In the genomic region with DNA sequence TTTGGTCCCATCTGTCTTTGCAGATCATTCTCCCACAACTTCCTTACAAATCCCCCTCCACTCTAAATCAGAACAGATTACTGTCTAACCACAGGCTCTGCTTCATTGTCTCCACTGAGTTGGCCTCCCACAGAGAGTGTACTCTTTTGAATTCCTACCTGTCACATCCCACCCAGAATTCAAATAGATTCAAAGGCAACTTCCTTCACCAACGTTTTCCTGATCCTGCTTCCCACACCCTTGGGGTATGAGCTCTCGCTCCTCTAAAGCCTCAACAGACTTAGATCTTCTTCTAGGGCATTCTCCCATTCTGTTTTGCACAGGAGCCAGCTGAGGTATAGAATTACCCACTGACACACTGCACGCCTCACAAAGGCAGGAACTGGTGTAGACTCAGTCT, we compare ENCODE assay signal across 21 cellular contexts.
DNase-seq lines count a peak whose midpoint lies in the region; ATAC-seq, FAIRE-seq and TF ChIP-seq lines count a peak whose summit lies in the region.
"Had no signal": no experiment of that assay in that cellular context is flagged by ENCODE, and none has a peak within 500 bp of the region (broad histone marks: within the 10 kb centered on the region; RNA-seq: fewer than 3 reads in every experiment).

No MANE protein-coding gene starts in this region.

- BruUV-seq in Calu3 (replicated peaks; lab: Mats Ljungman, UMichigan) = no TSS peak
- BruUV-seq in HepG2 (replicated peaks; lab: Mats Ljungman, UMichigan) = no TSS peak

- H3K4me1 Mint-ChIP-seq in Calu3 (ENCODE audit: low read depth, unreplicated experiment) (no peaks in the 10 kb centered on the region), progenitor cell of endocrine pancreas (ENCODE audit: low read depth) (peaks cover 36% of the 10 kb centered on the region)

- no peak for TF ChIP-seq POLR2A in HepG2 (IDR thresholded peaks at IDR 0.05; ENCODE audit: insufficient read depth in 1 of 2, low read depth in 2 of 2, low read length in 2 of 2)

- no peak overlapping the region for H3K4me2 ChIP-seq in HepG2 (ENCODE audit: low read depth, low read length)
- H3K4me2 ChIP-seq: SK-N-SH had no signal

- no peak for TF ChIP-seq EP300 in HepG2 (IDR thresholded peaks at IDR 0.05; ENCODE audit: low read depth in 2 of 2, low read length in 2 of 2)
- no peak for TF ChIP-seq EP300 in HepG2 (CRISPR knock-in tag; IDR thresholded peaks at IDR 0.05; ENCODE audit: borderline replicate concordance)

- no peak for TF ChIP-seq CTCF in Calu3 (IDR thresholded peaks at IDR 0.05; ENCODE audit: unreplicated experiment)
- TF ChIP-seq CTCF in progenitor cell of endocrine pancreas (IDR thresholded peaks at IDR 0.05; ENCODE audit: unreplicated experiment) = no peak
- no peak for TF ChIP-seq CTCF in HepG2 (CRISPR knock-in tag; IDR thresholded peaks at IDR 0.05)

- H3K4me3 Mint-ChIP-seq in Calu3 (ENCODE audit: low read depth, unreplicated experiment) (no peak overlapping the region), progenitor cell of endocrine pancreas (ENCODE audit: low read depth) (no peak overlapping the region)
- H3K4me3 Mint-ChIP-seq: CD4-positive, alpha-beta T cell had no signal

- H3K27me3 ChIP-seq in SJSA1 (replicated peaks) = peaks cover 6% of the 10 kb centered on the region
- H3K27me3 ChIP-seq in iPS-20b (ENCODE audit: insufficient read depth, low read length) = no peaks in the 10 kb centered on the region
- H3K27me3 ChIP-seq in HepG2 (ENCODE audit: control insufficient read depth in 1 of 2, insufficient read depth in 2 of 2, low read length in 2 of 2) = no peaks in the 10 kb centered on the region

- no peak for FAIRE-seq in HepG2 (lab: Jason Lieb, UNC)
- FAIRE-seq: A204.1 had no signal

- no peaks in the 10 kb centered on the region for H3K9me3 Mint-ChIP-seq in Calu3 (ENCODE audit: low read depth, unreplicated experiment)
- H3K9me3 Mint-ChIP-seq in progenitor cell of endocrine pancreas (ENCODE audit: low read depth) = peaks cover 6% of the 10 kb centered on the region
- H3K9me3 Mint-ChIP-seq: CD4-positive, alpha-beta T cell had no signal

- DNase-seq in Calu3 = no peak
- peak in 1 of 2 experiments; percentile 10 for DNase-seq in SJSA1 (ENCODE audit: low read depth in 1 of 2, low spot score in 2 of 2)
- no peak for DNase-seq in progenitor cell of endocrine pancreas (ENCODE audit: low spot score, unreplicated experiment)
- no peak for DNase-seq in stimulated activated CD4-positive, alpha-beta T cell treated with anti-CD3 and anti-CD28 coated beads, Interleukin-4, amount 100 ng/mL, for 4 hours
- DNase-seq in left colon = no peak
- no peak for DNase-seq in HepG2 (ENCODE audit: low spot score)
- DNase-seq: Caco-2; CD4-positive, alpha-beta T cell; GF-D8; GOT3; KG1; NCI-H1105 treated with DMSO at 0.1 percent for 48 hours; NCI-H1694 treated with DMSO at 0.1 percent for 48 hours; NCI-H2107; NCI-H446; NCI-H774; Right ventricle myocardium superior; SK-N-SH had no signal

- CTCF ChIA-PET in Calu3 (lab: Charles Lee) (no interaction called here), HepG2 (lab: Yijun Ruan, JAX; ENCODE audit: low intra/inter-chr PET ratio, low total read pairs) (no interaction called here)

- H3K4me1 ChIP-seq in SJSA1 (replicated peaks) = no peaks in the 10 kb centered on the region
- H3K4me1 ChIP-seq in iPS-20b (ENCODE audit: insufficient read depth, low read length) = peaks cover 39% of the 10 kb centered on the region
- peaks cover 8% of the 10 kb centered on the region for H3K4me1 ChIP-seq in HepG2 (ENCODE audit: insufficient read depth, low read length)

- H3K36me3 Mint-ChIP-seq in Calu3 (ENCODE audit: insufficient read depth, unreplicated experiment) = peaks cover 41% of the 10 kb centered on the region
- peaks cover 9% of the 10 kb centered on the region for H3K36me3 Mint-ChIP-seq in progenitor cell of endocrine pancreas (ENCODE audit: insufficient read depth)

- H3K9ac ChIP-seq in iPS-20b (ENCODE audit: low read depth, low read length) (no peak overlapping the region), HepG2 (ENCODE audit: insufficient read depth, low read depth, low read length) (no peak overlapping the region)
- H3K9ac ChIP-seq: SK-N-SH had no signal

- H3K79me2 ChIP-seq in HepG2 (ENCODE audit: insufficient read depth, low read length) = no peaks in the 10 kb centered on the region

- ATAC-seq in left colon = no peak
- no peak for ATAC-seq in HepG2
- ATAC-seq in HG03520 (IDR thresholded peaks at IDR 0.05; ENCODE audit: unreplicated experiment) = no peak

- intact Hi-C loops in Calu3 (cut with micrococcal nuclease; ENCODE audit: unreplicated experiment) = no loop called here
- intact Hi-C loops in left colon (cut with DNase I, micrococcal nuclease) = no loop called here
- intact Hi-C loops in HepG2 (cut with micrococcal nuclease; ENCODE audit: unreplicated experiment) = no loop called here

- no peak for TF ChIP-seq RAD21 in HepG2 (CRISPR knock-in tag; IDR thresholded peaks at IDR 0.05)

- no peaks in the 10 kb centered on the region for H3K27me3 Mint-ChIP-seq in Calu3 (ENCODE audit: unreplicated experiment)
- H3K27me3 Mint-ChIP-seq in progenitor cell of endocrine pancreas = no peaks in the 10 kb centered on the region
- H3K27me3 Mint-ChIP-seq: CD4-positive, alpha-beta T cell had no signal

- H3K27ac Mint-ChIP-seq in Calu3 (ENCODE audit: unreplicated experiment) (peak overlapping the region; percentile 18), progenitor cell of endocrine pancreas (peak overlapping the region; percentile 25)
- H3K27ac Mint-ChIP-seq: CD4-positive, alpha-beta T cell had no signal

- H4K20me1 ChIP-seq in HepG2 (ENCODE audit: insufficient read depth, low read length) = no peaks in the 10 kb centered on the region

- no peak overlapping the region for H2AFZ ChIP-seq in HepG2 (ENCODE audit: low read length)

- H3K36me3 ChIP-seq in SJSA1 (no peaks in the 10 kb centered on the region), iPS-20b (ENCODE audit: insufficient read depth, low read depth, low read length) (peaks cover 28% of the 10 kb centered on the region), HepG2 (replicated peaks in 1 of 2; ENCODE audit: control insufficient read depth in 1 of 2, insufficient read depth in 2 of 2, low read length in 2 of 2) (peaks cover 20 to 71% of the 10 kb centered on the region in 2 experiments)

- H3K9me3 ChIP-seq in SJSA1 (replicated peaks) (no peaks in the 10 kb centered on the region), iPS-20b (ENCODE audit: insufficient read depth, low read depth, low read length) (no peaks in the 10 kb centered on the region; the same call in 1 of the 2 replicates), HepG2 (ENCODE audit: low read length) (no peaks in the 10 kb centered on the region)
- H3K9me3 ChIP-seq: Caco-2, SK-N-SH had no signal

- H3K27ac ChIP-seq in SJSA1 (0 out of 2 replicates have a peak overlapping the region, but pooled peaks have one; percentile 19), iPS-20b (ENCODE audit: low read length) (no peak overlapping the region), HepG2 (ENCODE audit: extremely low read length, insufficient read depth, low read length) (no peak overlapping the region)

- 97% methylated on average over 3 of the region's 3 CpGs for WGBS in HepG2 (ENCODE audit: low lambda C conversion rate)

- POLR2A ChIA-PET in HepG2 (lab: Yijun Ruan, JAX) = no interaction called here

- in situ Hi-C loops in HepG2 (cut with HindIII; ENCODE audit: extremely low pct_ligation_motif_present, low pct_unique_long_range_greater_than_20kb) = no loop called here

- no peak overlapping the region for H3K4me3 ChIP-seq in SJSA1
- 0 out of 2 replicates have a peak overlapping the region, but pooled peaks have one; percentile 5 for H3K4me3 ChIP-seq in iPS-20b (ENCODE audit: low read length)
- no peak overlapping the region for H3K4me3 ChIP-seq in HepG2 (replicated peaks in 1 of 3; ENCODE audit: insufficient read depth in 1 of 3, low read depth in 2 of 3, low read length in 3 of 3)

TF ChIP-seq in HepG2, 621 proteins besides CTCF, POLR2A, EP300 and RAD21 (continues in another document):
- TF ChIP-seq ZNF619 (CRISPR knock-in tag; IDR thresholded peaks at IDR 0.05) = no peak
- no peak for TF ChIP-seq NFYC (CRISPR knock-in tag; IDR thresholded peaks at IDR 0.05)
- no peak for TF ChIP-seq ZBTB1 (CRISPR knock-in tag; IDR thresholded peaks at IDR 0.05; ENCODE audit: borderline replicate concordance)
- TF ChIP-seq, protein P1, sequence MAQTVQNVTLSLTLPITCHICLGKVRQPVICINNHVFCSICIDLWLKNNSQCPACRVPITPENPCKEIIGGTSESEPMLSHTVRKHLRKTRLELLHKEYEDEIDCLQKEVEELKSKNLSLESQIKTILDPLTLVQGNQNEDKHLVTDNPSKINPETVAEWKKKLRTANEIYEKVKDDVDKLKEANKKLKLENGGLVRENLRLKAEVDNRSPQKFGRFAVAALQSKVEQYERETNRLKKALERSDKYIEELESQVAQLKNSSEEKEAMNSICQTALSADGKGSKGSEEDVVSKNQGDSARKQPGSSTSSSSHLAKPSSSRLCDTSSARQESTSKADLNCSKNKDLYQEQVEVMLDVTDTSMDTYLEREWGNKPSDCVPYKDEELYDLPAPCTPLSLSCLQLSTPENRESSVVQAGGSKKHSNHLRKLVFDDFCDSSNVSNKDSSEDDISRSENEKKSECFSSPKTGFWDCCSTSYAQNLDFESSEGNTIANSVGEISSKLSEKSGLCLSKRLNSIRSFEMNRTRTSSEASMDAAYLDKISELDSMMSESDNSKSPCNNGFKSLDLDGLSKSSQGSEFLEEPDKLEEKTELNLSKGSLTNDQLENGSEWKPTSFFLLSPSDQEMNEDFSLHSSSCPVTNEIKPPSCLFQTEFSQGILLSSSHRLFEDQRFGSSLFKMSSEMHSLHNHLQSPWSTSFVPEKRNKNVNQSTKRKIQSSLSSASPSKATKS (CRISPR knock-in tag; IDR thresholded peaks at IDR 0.05) = no peak
- no peak for TF ChIP-seq HNRNPUL1 (IDR thresholded peaks at IDR 0.05; ENCODE audit: low read depth, low read length)
- TF ChIP-seq ZNF784 (CRISPR knock-in tag; IDR thresholded peaks at IDR 0.05; ENCODE audit: borderline replicate concordance) = no peak
- TF ChIP-seq ZNF17 (CRISPR knock-in tag; IDR thresholded peaks at IDR 0.05) = no peak
